21 cellular contexts compared by ENCODE assay signal in genomic region chr20:10920396-10920795, GRCh38.
A peak's percentile ranks its signal among the peaks of the same experiment; 100 is the strongest.
DNase-seq lines count a peak whose midpoint lies in the region; ATAC-seq, FAIRE-seq and TF ChIP-seq lines count a peak whose summit lies in the region.
"Had no signal": no experiment of that assay in that cellular context is flagged by ENCODE, and none has a peak within 500 bp of the region (broad histone marks: within the 10 kb centered on the region; RNA-seq: fewer than 3 reads in every experiment).

No MANE protein-coding gene starts in this region.

- no peaks in the 10 kb centered on the region for H3K79me2 ChIP-seq in osteoblast (ENCODE audit: insufficient read depth, low read length)

- H3K27ac ChIP-seq in A549 (peak overlapping the region in 1 of 2 experiments; percentile 67; a peak in 4 of 6 replicates), RWPE2 (ENCODE audit: poor library complexity, severe bottlenecking) (peak overlapping the region; percentile 94), osteoblast (ENCODE audit: low read depth, low read length) (peak overlapping the region; percentile 79)
- H3K27ac ChIP-seq: BLaER1 treated with 17β-estradiol and CSF1 and Interleukin-3, amounts not matched to agents 10 nM and 100 nM; HL-60 had no signal

- DNase-seq in A549 (ENCODE audit: low read depth in 1 of 2, low spot score in 1 of 2) (no peak), RWPE2 (ENCODE audit: low spot score) (no peak), fibroblast of gingiva (ENCODE audit: low read depth) (peak; percentile 84), osteoblast (ENCODE audit: insufficient read length, low spot score, missing footprints) (no peak), DMS79 (lab: John Stamatoyannopoulos, UW) (no peak), dermis blood vessel endothelial cell (no peak)
- DNase-seq: CD8-positive, alpha-beta memory T cell; DND-41; MV-4-11; NCI-H1417; NCI-H1930; NCI-H2171 treated with DMSO at 0.1 percent for 48 hours; NCI-H446 treated with DMSO at 0.1 percent for 48 hours; NCI-H748 treated with DMSO at 0.1 percent for 48 hours; OCI-M1 had no signal

- no peak for TF ChIP-seq EP300 in A549 (IDR thresholded peaks at IDR 0.05)

- 61% methylated on average over 2 of the region's 2 CpGs for WGBS in A549 (ENCODE audit: missing lambda C conversion rate)

- H3K9me3 ChIP-seq in A549 (no peaks in the 10 kb centered on the region), RWPE2 (ENCODE audit: severe bottlenecking) (no peaks in the 10 kb centered on the region), osteoblast (ENCODE audit: low read depth, low read length) (no peaks in the 10 kb centered on the region)
- H3K9me3 ChIP-seq: BLaER1 treated with 17β-estradiol and CSF1 and Interleukin-3, amounts not matched to agents 10 nM and 100 nM had no signal

- no peak for FAIRE-seq in A549 (lab: Jason Lieb, UNC)
- FAIRE-seq: G401.6, HTR-8/SVneo had no signal

- POLR2A ChIA-PET in A549 (lab: Yijun Ruan, JAX) = no interaction called here

- H3K36me3 ChIP-seq in RWPE2 (ENCODE audit: low read depth) (no peaks in the 10 kb centered on the region), osteoblast (ENCODE audit: insufficient read depth, low read length) (no peaks in the 10 kb centered on the region)
- H3K36me3 ChIP-seq: BLaER1 treated with 17β-estradiol and CSF1 and Interleukin-3, amounts not matched to agents 10 nM and 100 nM had no signal

- ATAC-seq in A549 (no peak), RWPE2 (ENCODE audit: low read depth) (no peak), HG02884 (IDR thresholded peaks at IDR 0.05; ENCODE audit: unreplicated experiment) (no peak), GM21723 (IDR thresholded peaks at IDR 0.05; ENCODE audit: unreplicated experiment) (no peak)

- TF ChIP-seq POLR2A in A549 (IDR thresholded peaks at IDR 0.05; ENCODE audit: low read length) = no peak

- no peaks in the 10 kb centered on the region for H4K20me1 ChIP-seq in osteoblast (ENCODE audit: insufficient read depth, low read length)
- H4K20me1 ChIP-seq: BLaER1 treated with 17β-estradiol and CSF1 and Interleukin-3, amounts not matched to agents 10 nM and 100 nM had no signal

- TF ChIP-seq CTCF in A549 (IDR thresholded peaks at IDR 0.05) (no peak), RWPE2 (IDR thresholded peaks at IDR 0.05; ENCODE audit: poor library complexity, severe bottlenecking) (no peak), osteoblast (IDR thresholded peaks at IDR 0.05; ENCODE audit: extremely low read depth, low read depth, low read length) (no peak)

- CTCF ChIA-PET in A549 (lab: Yijun Ruan, JAX) = interaction anchor here (1.2 to 2.3 kb wide), 6 partner anchors 113 to 943 kb away, joined by 3 to 7 read pairs (median 4); partner anchors contain the start of gene JAG1

- H3K4me3 ChIP-seq in A549 (no peak overlapping the region), RWPE2 (ENCODE audit: severe bottlenecking) (no peak overlapping the region), osteoblast (ENCODE audit: insufficient read depth, low read length) (no peak overlapping the region)
- H3K4me3 ChIP-seq: BLaER1 treated with 17β-estradiol and CSF1 and Interleukin-3, amounts not matched to agents 10 nM and 100 nM had no signal

- H3K27me3 ChIP-seq in RWPE2 (ENCODE audit: insufficient read depth, poor library complexity, severe bottlenecking) = no peaks in the 10 kb centered on the region
- no peaks in the 10 kb centered on the region for H3K27me3 ChIP-seq in osteoblast (ENCODE audit: insufficient read depth, low read length)
- H3K27me3 ChIP-seq: BLaER1 treated with 17β-estradiol and CSF1 and Interleukin-3, amounts not matched to agents 10 nM and 100 nM had no signal

- H3K4me2 ChIP-seq in A549 (peak overlapping the region; percentile 12; the same call in 1 of the 3 replicates), osteoblast (ENCODE audit: insufficient read depth, low read length) (no peak overlapping the region)
- H3K4me2 ChIP-seq: BLaER1 treated with 17β-estradiol and CSF1 and Interleukin-3, amounts not matched to agents 10 nM and 100 nM had no signal

- no peak for TF ChIP-seq RAD21 in A549 (conservative IDR thresholded peaks at IDR 0.05 in 1 of 2, IDR thresholded peaks at IDR 0.05 in 1 of 2)

- H3K4me1 ChIP-seq in A549 (peaks cover 51% of the 10 kb centered on the region), RWPE2 (ENCODE audit: insufficient read depth, poor library complexity, severe bottlenecking) (peaks cover 61% of the 10 kb centered on the region), osteoblast (ENCODE audit: insufficient read depth, low read length) (peaks cover 51% of the 10 kb centered on the region)
- H3K4me1 ChIP-seq: BLaER1 treated with 17β-estradiol and CSF1 and Interleukin-3, amounts not matched to agents 10 nM and 100 nM had no signal

- H2AFZ ChIP-seq in osteoblast (ENCODE audit: low read length) = peak overlapping the region; percentile 17

TF ChIP-seq in A549, 52 proteins besides CTCF, POLR2A, EP300 and RAD21:
- TF ChIP-seq FOSB (CRISPR knock-in tag; IDR thresholded peaks at IDR 0.05) (no peak), HOXB5 (CRISPR knock-in tag; IDR thresholded peaks at IDR 0.05) (no peak), ELK1 (IDR thresholded peaks at IDR 0.05; ENCODE audit: low read depth, low read length) (no peak), PHF8 (IDR thresholded peaks at IDR 0.05; ENCODE audit: borderline replicate concordance, low read depth) (no peak), CBX8 (IDR thresholded peaks at IDR 0.05) (no peak), CEBPB (IDR thresholded peaks at IDR 0.05) (no peak), RNF2 (IDR thresholded peaks at IDR 0.05; ENCODE audit: borderline replicate concordance, low read depth) (no peak), RFX5 (IDR thresholded peaks at IDR 0.05) (no peak), ZSCAN20 (CRISPR knock-in tag; IDR thresholded peaks at IDR 0.05) (no peak), TP53 (CRISPR knock-in tag; IDR thresholded peaks at IDR 0.05) (no peak), PBX3 (IDR thresholded peaks at IDR 0.05) (no peak), HOXB13 (CRISPR knock-in tag; IDR thresholded peaks at IDR 0.05; ENCODE audit: low read depth) (no peak), HMGXB4 (CRISPR knock-in tag; IDR thresholded peaks at IDR 0.05; ENCODE audit: borderline replicate concordance) (no peak), EHMT2 (IDR thresholded peaks at IDR 0.05; ENCODE audit: low read depth) (no peak), POLR2AphosphoS2 (conservative IDR thresholded peaks at IDR 0.05; ENCODE audit: low read length) (no peak), RARB (CRISPR knock-in tag; IDR thresholded peaks at IDR 0.05) (no peak), HEYL (CRISPR knock-in tag; IDR thresholded peaks at IDR 0.05) (no peak)
